In genomic region chr12:63037721-63038120, GRCh38 we compare ENCODE assay signal across 33 cellular contexts.
"Had no signal": no experiment of that assay in that cellular context is flagged by ENCODE, and none has a peak within 500 bp of the region (broad histone marks: within the 10 kb centered on the region; RNA-seq: fewer than 3 reads in every experiment).

No MANE protein-coding gene starts in this region.

- H3K36me3 ChIP-seq: adrenal gland, cardiac muscle cell, pancreas, prostate gland, uterus, WERI-Rb-1 had no signal

- ATAC-seq: activated CD4-positive, CD25-positive, alpha-beta regulatory T cell treated with anti-CD3 and anti-CD28 coated beads, Interleukin-2, amount 50 U/mL, for 24 hours; left ventricle myocardium superior; pancreas; stimulated activated memory B cell treated with anti-CD40 and anti-IgM and Interleukin-4, amounts not matched to agents 10 μg/mL and 1 μg/mL and 100 μg/mL, for 72 hours; stimulated activated naive CD8-positive, alpha-beta T cell treated with anti-CD3 and anti-CD28 coated beads, Interleukin-15, amount 100 ng/mL, for 72 hours had no signal

- H3K27me3 Mint-ChIP-seq: brain; stimulated activated memory B cell treated with anti-CD40 and anti-IgM and Interleukin-4, amounts not matched to agents 10 μg/mL and 1 μg/mL and 100 μg/mL, for 72 hours; type B pancreatic cell had no signal

- H3K9me3 Mint-ChIP-seq: activated naive CD4-positive, alpha-beta T cell treated with anti-CD3 and anti-CD28 coated beads for 36 hours; activated T-helper 1 cell treated with anti-CD3 and anti-CD28 coated beads, Interleukin-12 subunit alpha, Interleukin-12 subunit beta, Interleukin-2, Interleukin-4 antibody, amounts not matched to agents 30 ng/mL and 10 ng/mL and 1 ng/mL, durations not matched to agents 14 hours and 24 hours and 36 hours; stimulated activated memory B cell treated with anti-CD40 and anti-IgM and Interleukin-4, amounts not matched to agents 10 μg/mL and 1 μg/mL and 100 μg/mL, for 72 hours had no signal

- H3K36me3 Mint-ChIP-seq: activated naive CD8-positive, alpha-beta T cell treated with anti-CD3 and anti-CD28 coated beads for 36 hours; brain; naive B cell; stimulated activated memory B cell treated with anti-CD40 and anti-IgM and Interleukin-4, amounts not matched to agents 10 μg/mL and 1 μg/mL and 100 μg/mL, for 72 hours; type B pancreatic cell had no signal

- H3K27ac Mint-ChIP-seq: activated naive CD4-positive, alpha-beta T cell treated with anti-CD3 and anti-CD28 coated beads for 36 hours; activated naive CD8-positive, alpha-beta T cell treated with anti-CD3 and anti-CD28 coated beads for 36 hours; activated T-helper 1 cell treated with anti-CD3 and anti-CD28 coated beads, Interleukin-12 subunit alpha, Interleukin-12 subunit beta, Interleukin-2, Interleukin-4 antibody, amounts not matched to agents 30 ng/mL and 10 ng/mL and 1 ng/mL, durations not matched to agents 14 hours and 24 hours and 36 hours; brain; naive B cell; stimulated activated memory B cell treated with anti-CD40 and anti-IgM and Interleukin-4, amounts not matched to agents 10 μg/mL and 1 μg/mL and 100 μg/mL, for 72 hours; stimulated activated naive CD8-positive, alpha-beta T cell treated with anti-CD3 and anti-CD28 coated beads, Interleukin-15, amount 100 ng/mL, for 72 hours; type B pancreatic cell had no signal

- H3K4me3 Mint-ChIP-seq: activated naive CD4-positive, alpha-beta T cell treated with anti-CD3 and anti-CD28 coated beads for 36 hours; activated naive CD8-positive, alpha-beta T cell treated with anti-CD3 and anti-CD28 coated beads for 36 hours; activated T-helper 1 cell treated with anti-CD3 and anti-CD28 coated beads, Interleukin-12 subunit alpha, Interleukin-12 subunit beta, Interleukin-2, Interleukin-4 antibody, amounts not matched to agents 30 ng/mL and 10 ng/mL and 1 ng/mL, durations not matched to agents 14 hours and 24 hours and 36 hours; brain; stimulated activated memory B cell treated with anti-CD40 and anti-IgM and Interleukin-4, amounts not matched to agents 10 μg/mL and 1 μg/mL and 100 μg/mL, for 72 hours; stimulated activated naive CD8-positive, alpha-beta T cell treated with anti-CD3 and anti-CD28 coated beads, Interleukin-15, amount 100 ng/mL, for 72 hours; type B pancreatic cell had no signal

- H3K9me3 ChIP-seq: adrenal gland, pancreas, prostate gland, uterus had no signal

- H3K4me1 ChIP-seq: adrenal gland, pancreas, prostate gland, uterus had no signal

- DNase-seq: activated CD4-positive, alpha-beta T cell treated with anti-CD3 and anti-CD28 coated beads for 48 hours; activated CD4-positive, alpha-beta T cell treated with anti-CD3 and anti-CD28 coated beads, Interleukin-2, amount 50 U/mL, for 48 hours; activated CD8-positive, alpha-beta memory T cell treated with anti-CD3 and anti-CD28 coated beads, Interleukin-2, amount 50 U/mL, for 4 hours; activated effector memory CD4-positive, alpha-beta T cell treated with anti-CD3 and anti-CD28 coated beads, Interleukin-2, amount 50 U/mL, for 16 hours; activated naive CD4-positive, alpha-beta T cell treated with anti-CD3 and anti-CD28 coated beads for 36 hours; activated naive CD8-positive, alpha-beta T cell treated with anti-CD3 and anti-CD28 coated beads for 36 hours; activated T-cell treated with anti-CD3 and anti-CD28 coated beads, Interleukin-2, amount 50 U/mL, for 1 hour; adrenal gland; aorta; dorsolateral prefrontal cortex; effector memory CD4-positive, alpha-beta T cell; islet precursor cell; left ventricle myocardium superior; naive B cell; pancreas; stimulated activated CD4-positive, alpha-beta T cell treated with anti-CD3 and anti-CD28 coated beads, Interleukin-1b, Interleukin-23, amount 100 ng/mL, for 48 hours; stimulated activated CD4-positive, alpha-beta T cell treated with anti-CD3 and anti-CD28 coated beads, Interleukin-4, amount 100 ng/mL, for 4 hours; stimulated activated CD8-positive, alpha-beta memory T cell treated with anti-CD3 and anti-CD28 coated beads, Interleukin-4, amount 100 ng/mL, for 48 hours; stimulated activated naive CD8-positive, alpha-beta T cell treated with anti-CD3 and anti-CD28 coated beads, Interleukin-15, amount 100 ng/mL, for 72 hours; substantia nigra; T-helper 9 cell; uterus; WERI-Rb-1 had no signal

- H3K4me3 ChIP-seq: adrenal gland, cardiac muscle cell, coronary artery, dorsolateral prefrontal cortex, hepatocyte, pancreas, prostate gland, smooth muscle cell, uterus had no signal

- H3K4me1 Mint-ChIP-seq: activated naive CD8-positive, alpha-beta T cell treated with anti-CD3 and anti-CD28 coated beads for 36 hours; naive B cell; stimulated activated memory B cell treated with anti-CD40 and anti-IgM and Interleukin-4, amounts not matched to agents 10 μg/mL and 1 μg/mL and 100 μg/mL, for 72 hours; stimulated activated naive CD8-positive, alpha-beta T cell treated with anti-CD3 and anti-CD28 coated beads, Interleukin-15, amount 100 ng/mL, for 72 hours had no signal
